35 cellular contexts compared by ENCODE assay signal in the genomic region with DNA sequence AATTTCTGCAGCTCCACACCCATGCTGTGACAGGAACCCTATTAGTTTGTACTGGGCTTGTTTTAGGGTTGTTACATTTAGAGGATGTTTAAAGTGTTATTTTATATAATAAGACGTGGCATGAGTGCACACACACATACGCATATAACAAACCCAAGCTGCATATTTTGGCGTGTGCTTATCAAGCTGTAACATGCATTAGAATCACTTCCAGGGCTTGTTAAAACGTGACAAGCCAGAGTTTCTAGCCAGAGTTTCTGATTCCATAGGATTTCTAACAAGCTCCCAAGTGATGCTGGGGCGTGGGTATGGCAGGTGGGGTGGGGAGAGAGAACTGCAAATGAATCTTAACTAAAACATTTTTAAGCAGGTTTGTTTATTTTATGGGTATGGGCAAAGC. TPM values are rescaled to one million over a fixed set of nuclear protein-coding genes. Genes with fewer than 3 reads are reported as not detected.
"Had no signal": no experiment of that assay in that cellular context is flagged by ENCODE, and none has a peak within 500 bp of the region (broad histone marks: within the 10 kb centered on the region; RNA-seq: fewer than 3 reads in every experiment).

No MANE protein-coding gene starts in this region.

- H3K27me3 ChIP-seq: ascending aorta had no signal

- H3K27ac ChIP-seq: ascending aorta, esophagus squamous epithelium, gastrocnemius medialis, heart left ventricle, WERI-Rb-1 had no signal

- ATAC-seq: activated CD4-positive, CD25-positive, alpha-beta regulatory T cell treated with anti-CD3 and anti-CD28 coated beads, Interleukin-2, amount 50 U/mL, for 24 hours; activated CD8-positive, alpha-beta T cell treated with anti-CD3 and anti-CD28 coated beads for 36 hours; activated naive CD4-positive, alpha-beta T cell treated with anti-CD3 and anti-CD28 coated beads, Interleukin-2, amount 50 U/mL, for 72 hours; effector memory CD8-positive, alpha-beta T cell; gastrocnemius medialis; heart left ventricle; T-helper 17 cell had no signal

- H3K4me1 Mint-ChIP-seq: activated naive CD4-positive, alpha-beta T cell treated with anti-CD3 and anti-CD28 coated beads, Interleukin-2, amount 10 ng/mL, durations not matched to agents 7 days and 5 days; activated naive CD8-positive, alpha-beta T cell treated with anti-CD3 and anti-CD28 coated beads, Interleukin-2, amount 10 ng/mL, durations not matched to agents 7 days and 5 days; brain had no signal

- H3K9me3 Mint-ChIP-seq: activated B cell treated with CpG ODN at 0.5 μM for 24 hours; activated CD8-positive, alpha-beta T cell treated with anti-CD3 and anti-CD28 coated beads for 36 hours; activated naive CD4-positive, alpha-beta T cell treated with anti-CD3 and anti-CD28 coated beads, Interleukin-2, amount 10 ng/mL, durations not matched to agents 7 days and 5 days; activated naive CD4-positive, alpha-beta T cell treated with anti-CD3 and anti-CD28 coated beads, Interleukin-2, amount 50 U/mL, for 72 hours; activated naive CD8-positive, alpha-beta T cell treated with anti-CD3 and anti-CD28 coated beads, Interleukin-2, amount 10 ng/mL, durations not matched to agents 7 days and 5 days; activated T-helper 1 cell treated with anti-CD3 and anti-CD28 coated beads, Interleukin-12 subunit alpha, Interleukin-12 subunit beta, Interleukin-2, Interleukin-4 antibody, amounts not matched to agents 30 ng/mL and 10 ng/mL and 1 ng/mL, durations not matched to agents 14 hours and 24 hours and 36 hours; brain; effector memory CD8-positive, alpha-beta T cell; T-helper 2 cell treated with Interferon-gamma antibody and Interleukin-4, amounts not matched to agents 5 μg/mL and 100 μg/mL, for 36 hours had no signal

- H3K4me3 ChIP-seq: ascending aorta, esophagus squamous epithelium, gastrocnemius medialis, heart left ventricle had no signal

- H3K36me3 Mint-ChIP-seq: activated naive CD4-positive, alpha-beta T cell treated with anti-CD3 and anti-CD28 coated beads, Interleukin-2, amount 10 ng/mL, durations not matched to agents 7 days and 5 days; activated naive CD4-positive, alpha-beta T cell treated with anti-CD3 and anti-CD28 coated beads, Interleukin-2, amount 50 U/mL, for 72 hours; activated naive CD8-positive, alpha-beta T cell treated with anti-CD3 and anti-CD28 coated beads, Interleukin-2, amount 10 ng/mL, durations not matched to agents 7 days and 5 days; brain had no signal

- H3K4me1 ChIP-seq: ascending aorta, gastrocnemius medialis, heart left ventricle had no signal

- DNase-seq: activated B cell treated with CpG ODN at 0.5 μM for 24 hours; activated CD4-positive, alpha-beta T cell treated with anti-CD3 and anti-CD28 coated beads for 48 hours; activated CD4-positive, alpha-beta T cell treated with anti-CD3 and anti-CD28 coated beads, Interleukin-2, amount 50 U/mL, for 1 hour; activated CD4-positive, alpha-beta T cell treated with anti-CD3 and anti-CD28 coated beads, Interleukin-2, amount 50 U/mL, for 48 hours; activated CD8-positive, alpha-beta memory T cell treated with anti-CD3 and anti-CD28 coated beads for 24 hours; activated CD8-positive, alpha-beta T cell treated with anti-CD3 and anti-CD28 coated beads for 36 hours; activated gamma-delta T cell; activated naive CD4-positive, alpha-beta T cell; activated naive CD4-positive, alpha-beta T cell treated with anti-CD3 and anti-CD28 coated beads, Interleukin-2, amount 10 ng/mL, durations not matched to agents 7 days and 5 days; activated naive CD8-positive, alpha-beta T cell treated with anti-CD3 and anti-CD28 coated beads, Interleukin-2, amount 10 ng/mL, durations not matched to agents 7 days and 5 days; activated T-cell treated with anti-CD3 and anti-CD28 coated beads, Interleukin-2, amount 50 U/mL, for 1 hour; activated T-cell treated with anti-CD3 and anti-CD28 coated beads, Interleukin-2, amount 50 U/mL, for 48 hours; caudate nucleus; cortex of kidney; dermis blood vessel endothelial cell; effector CD4-positive, alpha-beta T cell; effector memory CD8-positive, alpha-beta T cell; esophagus squamous epithelium; gastrocnemius medialis; glutamatergic neuron; heart left ventricle; T-helper 1 cell; T-helper 17 cell; T1000; WERI-Rb-1 had no signal

- H3K36me3 ChIP-seq: ascending aorta, esophagus squamous epithelium, gastrocnemius medialis, heart left ventricle, WERI-Rb-1 had no signal

- H3K27ac Mint-ChIP-seq: activated B cell treated with CpG ODN at 0.5 μM for 24 hours; activated CD8-positive, alpha-beta T cell treated with anti-CD3 and anti-CD28 coated beads for 36 hours; activated naive CD4-positive, alpha-beta T cell treated with anti-CD3 and anti-CD28 coated beads, Interleukin-2, amount 10 ng/mL, durations not matched to agents 7 days and 5 days; activated naive CD4-positive, alpha-beta T cell treated with anti-CD3 and anti-CD28 coated beads, Interleukin-2, amount 50 U/mL, for 72 hours; activated naive CD8-positive, alpha-beta T cell treated with anti-CD3 and anti-CD28 coated beads, Interleukin-2, amount 10 ng/mL, durations not matched to agents 7 days and 5 days; activated T-helper 1 cell treated with anti-CD3 and anti-CD28 coated beads, Interleukin-12 subunit alpha, Interleukin-12 subunit beta, Interleukin-2, Interleukin-4 antibody, amounts not matched to agents 30 ng/mL and 10 ng/mL and 1 ng/mL, durations not matched to agents 14 hours and 24 hours and 36 hours; brain; effector memory CD8-positive, alpha-beta T cell; T-helper 17 cell; T-helper 2 cell treated with Interferon-gamma antibody and Interleukin-4, amounts not matched to agents 5 μg/mL and 100 μg/mL, for 36 hours had no signal

- H3K9me3 ChIP-seq: ascending aorta, esophagus squamous epithelium, gastrocnemius medialis, heart left ventricle had no signal

- H3K4me3 Mint-ChIP-seq: activated B cell treated with CpG ODN at 0.5 μM for 24 hours; activated CD8-positive, alpha-beta T cell treated with anti-CD3 and anti-CD28 coated beads for 36 hours; activated naive CD4-positive, alpha-beta T cell treated with anti-CD3 and anti-CD28 coated beads, Interleukin-2, amount 10 ng/mL, durations not matched to agents 7 days and 5 days; activated naive CD8-positive, alpha-beta T cell treated with anti-CD3 and anti-CD28 coated beads, Interleukin-2, amount 10 ng/mL, durations not matched to agents 7 days and 5 days; activated T-helper 1 cell treated with anti-CD3 and anti-CD28 coated beads, Interleukin-12 subunit alpha, Interleukin-12 subunit beta, Interleukin-2, Interleukin-4 antibody, amounts not matched to agents 30 ng/mL and 10 ng/mL and 1 ng/mL, durations not matched to agents 14 hours and 24 hours and 36 hours; brain; effector memory CD8-positive, alpha-beta T cell; T-helper 17 cell; T-helper 2 cell treated with Interferon-gamma antibody and Interleukin-4, amounts not matched to agents 5 μg/mL and 100 μg/mL, for 36 hours had no signal

RNA-seq across cellular contexts. Expression of gene ONECUT1, which starts 17.4 kb away (rescaled TPM):
- total RNA-seq: activated CD8-positive, alpha-beta T cell treated with anti-CD3 and anti-CD28 coated beads for 36 hours; activated naive CD4-positive, alpha-beta T cell treated with anti-CD3 and anti-CD28 coated beads, Interleukin-2, amount 50 U/mL, for 72 hours; activated naive CD8-positive, alpha-beta T cell treated with anti-CD3 and anti-CD28 coated beads, Interleukin-2, amount 10 ng/mL, durations not matched to agents 7 days and 5 days; activated T-helper 1 cell treated with anti-CD3 and anti-CD28 coated beads, Interleukin-12 subunit alpha, Interleukin-12 subunit beta, Interleukin-2, Interleukin-4 antibody, amounts not matched to agents 30 ng/mL and 10 ng/mL and 1 ng/mL, durations not matched to agents 14 hours and 24 hours and 36 hours; dermis blood vessel endothelial cell; endothelial cell of umbilical vein; esophagus squamous epithelium; fibroblast of lung; fibroblast of villous mesenchyme; gastrocnemius medialis; heart left ventricle; T-helper 17 cell had no signal
- polyA plus RNA-seq: endothelial cell of umbilical vein, esophagus, fibroblast of lung, heart left ventricle had no signal
